ENCODE assay signal across 9 cellular contexts in the genomic region with DNA sequence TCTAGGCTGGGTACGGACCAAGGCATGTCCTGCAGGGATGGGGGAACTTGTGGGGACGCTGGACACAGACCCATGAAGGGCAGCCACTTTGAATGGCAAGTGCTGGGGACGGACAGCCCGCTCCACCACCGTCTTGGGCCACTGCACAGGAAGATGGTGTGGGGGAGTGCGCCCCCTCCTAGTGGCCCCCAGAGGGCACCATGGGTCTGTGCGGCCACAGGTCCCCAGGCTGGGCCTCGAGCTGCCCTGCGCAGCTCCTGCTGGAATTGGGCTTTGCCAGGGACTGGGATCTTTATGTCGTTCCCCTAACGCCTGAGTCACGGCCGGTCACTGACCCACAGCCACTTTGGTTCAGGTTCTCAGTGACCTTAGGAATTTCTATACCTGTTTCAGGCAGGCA. TPM values are rescaled to one million over a fixed set of nuclear protein-coding genes. Genes with fewer than 3 reads are reported as not detected.
A peak's percentile ranks its signal among the peaks of the same experiment; 100 is the strongest.
DNase-seq lines count a peak whose midpoint lies in the region; ATAC-seq and TF ChIP-seq lines count a peak whose summit lies in the region.
"Had no signal": no experiment of that assay in that cellular context is flagged by ENCODE, and none has a peak within 500 bp of the region (broad histone marks: within the 10 kb centered on the region; RNA-seq: fewer than 3 reads in every experiment).

No MANE protein-coding gene starts in this region.

- CTCF ChIA-PET in activated CD8-positive, alpha-beta T cell treated with anti-CD3 and anti-CD28 coated beads, Interleukin-2, amount 10 ng/mL, durations not matched to agents 7 days and 5 days (lab: Charles Lee), result interaction anchor here (1.0 to 1.2 kb wide), 2 partner anchors 9 to 208 kb away, joined by 3 read pairs; a partner anchor contains a TSS
- CTCF ChIA-PET in activated CD8-positive, alpha-beta T cell treated with anti-CD3 and anti-CD28 coated beads for 36 hours (lab: Charles Lee), result interaction anchor here (1.2 kb wide), 1 partner anchor 9 kb away, joined by 4 read pairs; no protein-coding TSS in a partner anchor
- CTCF ChIA-PET in RWPE1 (lab: Yijun Ruan, JAX), result interaction anchor here (0.6 to 1.1 kb wide), 3 partner anchors 43 to 314 kb away, joined by 3 read pairs; no protein-coding TSS in a partner anchor

- POLR2A ChIA-PET in activated CD8-positive, alpha-beta T cell treated with anti-CD3 and anti-CD28 coated beads, Interleukin-2, amount 10 ng/mL, durations not matched to agents 7 days and 5 days (lab: Charles Lee), result interaction anchor here (1.3 kb wide), 1 partner anchor 12 kb away, joined by 4 read pairs; no protein-coding TSS in a partner anchor
- POLR2A ChIA-PET in activated CD8-positive, alpha-beta T cell treated with anti-CD3 and anti-CD28 coated beads for 36 hours (lab: Charles Lee), result interaction anchor here (0.9 to 1.4 kb wide), 2 partner anchors 11 to 44 kb away, joined by 3 to 6 read pairs; a partner anchor contains a TSS
- POLR2A ChIA-PET in RWPE1 (lab: Yijun Ruan, JAX; ENCODE audit: low non-redundant PET), result no interaction called here

- H3K9me3 Mint-ChIP-seq in activated CD8-positive, alpha-beta T cell treated with anti-CD3 and anti-CD28 coated beads, Interleukin-2, amount 10 ng/mL, durations not matched to agents 7 days and 5 days (ENCODE audit: insufficient read depth), result no peaks in the 10 kb centered on the region
- H3K9me3 Mint-ChIP-seq in activated CD8-positive, alpha-beta T cell treated with anti-CD3 and anti-CD28 coated beads for 36 hours, result no peaks in the 10 kb centered on the region
- H3K9me3 Mint-ChIP-seq in glutamatergic neuron (ENCODE audit: unreplicated experiment), result peaks cover 11% of the 10 kb centered on the region

- peaks cover 9% of the 10 kb centered on the region for H3K4me1 Mint-ChIP-seq in activated CD8-positive, alpha-beta T cell treated with anti-CD3 and anti-CD28 coated beads, Interleukin-2, amount 10 ng/mL, durations not matched to agents 7 days and 5 days (ENCODE audit: low read depth)
- no peaks in the 10 kb centered on the region for H3K4me1 Mint-ChIP-seq in activated CD8-positive, alpha-beta T cell treated with anti-CD3 and anti-CD28 coated beads for 36 hours (ENCODE audit: low read depth)
- peaks cover 20% of the 10 kb centered on the region for H3K4me1 Mint-ChIP-seq in glutamatergic neuron (ENCODE audit: low read depth, unreplicated experiment)

- no peak overlapping the region for H3K4me3 ChIP-seq in smooth muscle cell

- peaks cover 32% of the 10 kb centered on the region for H4K20me1 ChIP-seq in smooth muscle cell (ENCODE audit: low read depth)

- no peaks in the 10 kb centered on the region for H3F3A ChIP-seq in smooth muscle cell (ENCODE audit: low read depth)

- no peaks in the 10 kb centered on the region for H3K79me2 ChIP-seq in smooth muscle cell (ENCODE audit: low read depth)

- H3K4me3 Mint-ChIP-seq in activated CD8-positive, alpha-beta T cell treated with anti-CD3 and anti-CD28 coated beads, Interleukin-2, amount 10 ng/mL, durations not matched to agents 7 days and 5 days, result no peak overlapping the region
- H3K4me3 Mint-ChIP-seq in activated CD8-positive, alpha-beta T cell treated with anti-CD3 and anti-CD28 coated beads for 36 hours, result no peak overlapping the region
- no peak overlapping the region for H3K4me3 Mint-ChIP-seq in glutamatergic neuron (ENCODE audit: unreplicated experiment)

- no peak overlapping the region for H3K4me2 ChIP-seq in smooth muscle cell

- intact Hi-C loops in activated CD8-positive, alpha-beta T cell treated with anti-CD3 and anti-CD28 coated beads for 36 hours (cut with micrococcal nuclease), result loop anchor here (10.0 kb wide), 1 partner anchor 315 kb away; no protein-coding TSS in a partner anchor

- no peak overlapping the region for H3K9ac ChIP-seq in smooth muscle cell (ENCODE audit: low read depth)

- no peaks in the 10 kb centered on the region for H3K36me3 ChIP-seq in smooth muscle cell (ENCODE audit: low read depth)

- H3K9me3 ChIP-seq in smooth muscle cell (replicated peaks; ENCODE audit: low read depth), result no peaks in the 10 kb centered on the region

- DNase-seq in activated CD8-positive, alpha-beta T cell treated with anti-CD3 and anti-CD28 coated beads, Interleukin-2, amount 10 ng/mL, durations not matched to agents 7 days and 5 days, result no peak
- no peak for DNase-seq in activated CD8-positive, alpha-beta T cell treated with anti-CD3 and anti-CD28 coated beads for 36 hours
- no peak for DNase-seq in RWPE1 (ENCODE audit: low spot score)
- DNase-seq in glutamatergic neuron, result no peak
- no peak for DNase-seq in smooth muscle cell (lab: John Stamatoyannopoulos, UW; ENCODE audit: unreplicated experiment)
- no peak for DNase-seq in activated effector memory CD4-positive, alpha-beta T cell treated with Interleukin-2 at 50 U/mL for 16 hours
- DNase-seq: C1 segment of cervical spinal cord had no signal

- no peaks in the 10 kb centered on the region for H3K4me1 ChIP-seq in smooth muscle cell (ENCODE audit: low read depth)

- peak; percentile 52 for ATAC-seq in activated CD8-positive, alpha-beta T cell treated with anti-CD3 and anti-CD28 coated beads, Interleukin-2, amount 10 ng/mL, durations not matched to agents 7 days and 5 days
- no peak for ATAC-seq in activated CD8-positive, alpha-beta T cell treated with anti-CD3 and anti-CD28 coated beads for 36 hours
- no peak for ATAC-seq in HG03565 (IDR thresholded peaks at IDR 0.05; ENCODE audit: unreplicated experiment)
- no peak for ATAC-seq in HG03097 (IDR thresholded peaks at IDR 0.05; ENCODE audit: low FRiP score, unreplicated experiment)

- no peaks in the 10 kb centered on the region for H3K27me3 ChIP-seq in smooth muscle cell (ENCODE audit: low read depth)

- peaks cover 32% of the 10 kb centered on the region for H3K36me3 Mint-ChIP-seq in activated CD8-positive, alpha-beta T cell treated with anti-CD3 and anti-CD28 coated beads, Interleukin-2, amount 10 ng/mL, durations not matched to agents 7 days and 5 days (ENCODE audit: low read depth)
- peaks cover 28% of the 10 kb centered on the region for H3K36me3 Mint-ChIP-seq in activated CD8-positive, alpha-beta T cell treated with anti-CD3 and anti-CD28 coated beads for 36 hours (ENCODE audit: low read depth)
- H3K36me3 Mint-ChIP-seq in glutamatergic neuron (ENCODE audit: unreplicated experiment), result no peaks in the 10 kb centered on the region

- no peak overlapping the region for H2AFZ ChIP-seq in smooth muscle cell (ENCODE audit: low read depth)

- H3K27ac Mint-ChIP-seq in activated CD8-positive, alpha-beta T cell treated with anti-CD3 and anti-CD28 coated beads, Interleukin-2, amount 10 ng/mL, durations not matched to agents 7 days and 5 days, result no peak overlapping the region
- H3K27ac Mint-ChIP-seq in activated CD8-positive, alpha-beta T cell treated with anti-CD3 and anti-CD28 coated beads for 36 hours, result no peak overlapping the region
- H3K27ac Mint-ChIP-seq in glutamatergic neuron (ENCODE audit: unreplicated experiment), result peak overlapping the region; percentile 48

- H3K27me3 Mint-ChIP-seq in activated CD8-positive, alpha-beta T cell treated with anti-CD3 and anti-CD28 coated beads, Interleukin-2, amount 10 ng/mL, durations not matched to agents 7 days and 5 days (ENCODE audit: low read depth), result no peaks in the 10 kb centered on the region
- H3K27me3 Mint-ChIP-seq in activated CD8-positive, alpha-beta T cell treated with anti-CD3 and anti-CD28 coated beads for 36 hours, result no peaks in the 10 kb centered on the region
- peaks cover 5% of the 10 kb centered on the region for H3K27me3 Mint-ChIP-seq in glutamatergic neuron (ENCODE audit: unreplicated experiment)

- H3K27ac ChIP-seq in RWPE1 (no peak overlapping the region), smooth muscle cell (ENCODE audit: low read depth) (no peak overlapping the region)

- WGBS in smooth muscle cell (ENCODE audit: low lambda C conversion rate), result 88% methylated on average over 13 of the region's 13 CpGs

- TF ChIP-seq CTCF in activated CD8-positive, alpha-beta T cell treated with anti-CD3 and anti-CD28 coated beads for 36 hours (IDR thresholded peaks at IDR 0.05), result no peak
- TF ChIP-seq CTCF in RWPE1 (conservative IDR thresholded peaks at IDR 0.05; ENCODE audit: low read depth) (peak; percentile 29), glutamatergic neuron (IDR thresholded peaks at IDR 0.05; ENCODE audit: partially characterized antibody, unreplicated experiment) (no peak), smooth muscle cell (IDR thresholded peaks at IDR 0.05; ENCODE audit: borderline replicate concordance, insufficient read depth, poor library complexity, severe bottlenecking) (peak; percentile 44)

RNA-seq across cellular contexts. Expression of a gene that starts 44.4 kb away (rescaled TPM):
- 10 to 100 TPM; 76.9 to 78.7 TPM for total RNA-seq in activated CD8-positive, alpha-beta T cell treated with anti-CD3 and anti-CD28 coated beads, Interleukin-2, amount 10 ng/mL, durations not matched to agents 7 days and 5 days
- 100 to 1,000 TPM; 129 to 137 TPM for total RNA-seq in activated CD8-positive, alpha-beta T cell treated with anti-CD3 and anti-CD28 coated beads for 36 hours
- total RNA-seq in glutamatergic neuron (ENCODE audit: unreplicated experiment) (35.3 TPM), smooth muscle cell (20.9 and 21.2 TPM in 2 replicates)
- polyA plus RNA-seq in smooth muscle cell, result 13.2 and 16.4 TPM in 2 replicates

Comparison
In these comparisons a context has a peak if more than half of its experiments do, and no peak if none do; other contexts are left out.
1. CTCF ChIP-seq: peak in RWPE1 (single experiment) and smooth muscle cell (single experiment); none in activated CD8-positive, alpha-beta T cell treated with anti-CD3 and anti-CD28 coated beads for 36 hours (single experiment) and glutamatergic neuron (single experiment).